Comparison of ENCODE assay signal across 1 cellular context in genomic region chr6:106522557-106522956, GRCh38.
TF ChIP-seq lines count a peak whose summit lies in the region.

No MANE protein-coding gene starts in this region.

TF ChIP-seq in IMR-90, 13 proteins besides CTCF, POLR2A, EP300 and RAD21 (continued from another document):
- no peak for TF ChIP-seq USF2 (IDR thresholded peaks at IDR 0.05; ENCODE audit: low read depth, low read length)
